In genomic region chr17:1004769-1005295, GRCh38 we compare ENCODE assay signal across 1 cellular context.
TF ChIP-seq lines count a peak whose summit lies in the region.

No MANE protein-coding gene starts in this region.

TF ChIP-seq in H1, 55 proteins besides CTCF, POLR2A, EP300 and RAD21:
- no peak for TF ChIP-seq SIN3A (conservative IDR thresholded peaks at IDR 0.05 in 1 of 2, IDR thresholded peaks at IDR 0.05 in 1 of 2; ENCODE audit: low read depth in 1 of 2, low read length in 2 of 2)
- TF ChIP-seq NANOG (IDR thresholded peaks at IDR 0.05; ENCODE audit: insufficient read depth, low read depth, low read length, poor library complexity, severe bottlenecking) = no peak
- TF ChIP-seq GTF2F1 (IDR thresholded peaks at IDR 0.05; ENCODE audit: borderline replicate concordance, low read depth, low read length) = no peak
- no peak for TF ChIP-seq SP2 (IDR thresholded peaks at IDR 0.05; ENCODE audit: low read length)
- TF ChIP-seq BACH1 (IDR thresholded peaks at IDR 0.05; ENCODE audit: low read length) = no peak
- no peak for TF ChIP-seq KDM1A (IDR thresholded peaks at IDR 0.05; ENCODE audit: borderline replicate concordance, low read length)
- TF ChIP-seq HDAC2 (IDR thresholded peaks at IDR 0.05; ENCODE audit: borderline replicate concordance in 1 of 2, low read depth in 2 of 2, low read length in 2 of 2) = no peak
- TF ChIP-seq SAP30 (IDR thresholded peaks at IDR 0.05; ENCODE audit: insufficient read depth, insufficient replicate concordance, low read length) = no peak
- no peak for TF ChIP-seq USF2 (IDR thresholded peaks at IDR 0.05; ENCODE audit: low read length)
- no peak for TF ChIP-seq ATF2 (IDR thresholded peaks at IDR 0.05; ENCODE audit: low read length)
- no peak for TF ChIP-seq GABPA (IDR thresholded peaks at IDR 0.05; ENCODE audit: borderline replicate concordance, insufficient read depth, low read length)
- TF ChIP-seq SP4 (IDR thresholded peaks at IDR 0.05; ENCODE audit: low read length) = no peak
- TF ChIP-seq BCL11A (IDR thresholded peaks at IDR 0.05; ENCODE audit: low read depth in 2 of 2, low read length in 2 of 2) = no peak
- no peak for TF ChIP-seq TBP (IDR thresholded peaks at IDR 0.05; ENCODE audit: low read depth, low read length)
- no peak for TF ChIP-seq NRF1 (IDR thresholded peaks at IDR 0.05; ENCODE audit: low read depth, low read length)
- no peak for TF ChIP-seq ASH2L (IDR thresholded peaks at IDR 0.05; ENCODE audit: low read length)
- TF ChIP-seq SIX5 (IDR thresholded peaks at IDR 0.05; ENCODE audit: low read depth, low read length) = no peak
- no peak for TF ChIP-seq SUZ12 (IDR thresholded peaks at IDR 0.05; ENCODE audit: low read length)
- TF ChIP-seq ATF3 (IDR thresholded peaks at IDR 0.05; ENCODE audit: insufficient read depth, low read depth, low read length) = no peak
